ENCODE assay signal across 33 cellular contexts in the genomic region with DNA sequence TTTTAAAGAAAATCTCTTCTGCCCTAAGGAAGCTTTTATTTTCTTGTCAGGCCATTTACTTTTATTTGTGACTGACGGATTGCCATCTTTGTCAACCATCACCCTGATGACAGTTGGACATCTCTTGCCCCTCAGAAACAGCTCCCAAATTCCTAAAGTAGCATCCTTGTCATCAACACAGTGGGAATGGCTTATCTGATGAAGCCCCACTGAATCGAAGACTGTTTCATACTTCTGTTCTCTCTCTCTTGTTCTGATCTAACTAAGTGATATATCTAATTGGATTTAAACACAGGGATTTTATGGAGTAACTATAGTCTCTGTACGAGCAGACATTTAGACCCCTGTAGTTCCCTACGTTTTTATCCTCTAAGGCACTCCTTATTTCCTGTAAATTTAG.
"Had no signal": no experiment of that assay in that cellular context is flagged by ENCODE, and none has a peak within 500 bp of the region (broad histone marks: within the 10 kb centered on the region; RNA-seq: fewer than 3 reads in every experiment).

No MANE protein-coding gene starts in this region.

- H3K4me3 ChIP-seq: adrenal gland, body of pancreas, breast epithelium had no signal

- H3K4me3 Mint-ChIP-seq: activated CD4-positive, alpha-beta memory T cell treated with anti-CD3 and anti-CD28 coated beads, Interleukin-2, amount 10 ng/mL, durations not matched to agents 7 days and 5 days; activated CD4-positive, alpha-beta T cell treated with anti-CD3 and anti-CD28 coated beads for 36 hours; activated CD4-positive, alpha-beta T cell treated with anti-CD3 and anti-CD28 coated beads, Interleukin-2, amount 10 ng/mL, durations not matched to agents 7 days and 5 days; activated CD8-positive, alpha-beta memory T cell treated with anti-CD3 and anti-CD28 coated beads, Interleukin-2, amount 10 ng/mL, durations not matched to agents 7 days and 5 days; activated CD8-positive, alpha-beta T cell treated with anti-CD3 and anti-CD28 coated beads, Interleukin-2, amount 10 ng/mL, durations not matched to agents 7 days and 5 days; activated naive CD4-positive, alpha-beta T cell treated with anti-CD3 and anti-CD28 coated beads for 36 hours; activated naive CD8-positive, alpha-beta T cell treated with anti-CD3 and anti-CD28 coated beads for 36 hours; activated T-cell treated with anti-CD3 and anti-CD28 coated beads, Interleukin-2, amount 50 U/mL, for 24 hours; T-helper 1 cell treated with Interleukin-12 subunit alpha and Interleukin-12 subunit beta and Interleukin-4 antibody, amounts not matched to agents 30 μg/mL and 1 μg/mL, for 36 hours; T-helper 2 cell treated with Interferon-gamma antibody and Interleukin-4, amounts not matched to agents 5 μg/mL and 100 μg/mL, for 36 hours had no signal

- H3K9me3 Mint-ChIP-seq: activated CD4-positive, alpha-beta T cell treated with anti-CD3 and anti-CD28 coated beads, Interleukin-2, amount 10 ng/mL, durations not matched to agents 7 days and 5 days; activated naive CD4-positive, alpha-beta T cell treated with anti-CD3 and anti-CD28 coated beads for 36 hours; activated naive CD8-positive, alpha-beta T cell treated with anti-CD3 and anti-CD28 coated beads for 36 hours; T-helper 1 cell treated with Interleukin-12 subunit alpha and Interleukin-12 subunit beta and Interleukin-4 antibody, amounts not matched to agents 30 μg/mL and 1 μg/mL, for 36 hours; T-helper 2 cell treated with Interferon-gamma antibody and Interleukin-4, amounts not matched to agents 5 μg/mL and 100 μg/mL, for 36 hours had no signal

- H3K36me3 ChIP-seq: adrenal gland, brain microvascular endothelial cell, breast epithelium had no signal

- DNase-seq: activated CD4-positive, alpha-beta memory T cell treated with anti-CD3 and anti-CD28 coated beads, Interleukin-2, amount 10 ng/mL, durations not matched to agents 7 days and 5 days; activated CD4-positive, alpha-beta T cell treated with anti-CD3 and anti-CD28 coated beads for 1 hour; activated CD4-positive, alpha-beta T cell treated with anti-CD3 and anti-CD28 coated beads for 36 hours; activated CD4-positive, alpha-beta T cell treated with anti-CD3 and anti-CD28 coated beads for 48 hours; activated CD4-positive, alpha-beta T cell treated with anti-CD3 and anti-CD28 coated beads, Interleukin-2, amount 10 ng/mL, durations not matched to agents 7 days and 5 days; activated CD4-positive, alpha-beta T cell treated with anti-CD3 and anti-CD28 coated beads, Interleukin-2, amount 50 U/mL, for 48 hours; activated CD4-positive, CD25-positive, alpha-beta regulatory T cell; activated CD8-positive, alpha-beta memory T cell treated with anti-CD3 and anti-CD28 coated beads for 24 hours; activated CD8-positive, alpha-beta memory T cell treated with anti-CD3 and anti-CD28 coated beads, Interleukin-2, amount 10 ng/mL, durations not matched to agents 7 days and 5 days; activated CD8-positive, alpha-beta memory T cell treated with anti-CD3 and anti-CD28 coated beads, Interleukin-2, amount 50 U/mL, for 48 hours; activated CD8-positive, alpha-beta T cell treated with anti-CD3 and anti-CD28 coated beads, Interleukin-2, amount 10 ng/mL, durations not matched to agents 7 days and 5 days; activated effector memory CD4-positive, alpha-beta T cell treated with anti-CD3 and anti-CD28 coated beads, Interleukin-2, amount 50 U/mL, for 16 hours; activated gamma-delta T cell treated with Interleukin-2 at 50 U/mL for 16 hours; activated naive CD4-positive, alpha-beta T cell; activated naive CD4-positive, alpha-beta T cell treated with anti-CD3 and anti-CD28 coated beads for 36 hours; activated naive CD4-positive, alpha-beta T cell treated with anti-CD3 and anti-CD28 coated beads, Interleukin-2, amount 50 U/mL, for 16 hours; activated naive CD8-positive, alpha-beta T cell treated with anti-CD3 and anti-CD28 coated beads for 36 hours; activated T-cell treated with anti-CD3 and anti-CD28 coated beads, Interleukin-2, amount 50 U/mL, for 24 hours; activated T-cell treated with anti-CD3 and anti-CD28 coated beads, Interleukin-2, amount 50 U/mL, for 48 hours; adrenal gland; amniotic stem cell; aorta; body of pancreas; brain microvascular endothelial cell; central memory CD4-positive, alpha-beta T cell; T-helper 1 cell; T-helper 2 cell; T-helper 9 cell had no signal

- H3K9me3 ChIP-seq: adrenal gland, body of pancreas, breast epithelium had no signal

- H3K36me3 Mint-ChIP-seq: activated CD8-positive, alpha-beta memory T cell treated with anti-CD3 and anti-CD28 coated beads, Interleukin-2, amount 10 ng/mL, durations not matched to agents 7 days and 5 days; activated naive CD8-positive, alpha-beta T cell treated with anti-CD3 and anti-CD28 coated beads for 36 hours had no signal

- H3K27me3 ChIP-seq: adrenal gland, body of pancreas, brain microvascular endothelial cell, breast epithelium had no signal

- ATAC-seq: activated CD4-positive, alpha-beta T cell treated with anti-CD3 and anti-CD28 coated beads for 36 hours; activated CD4-positive, CD25-positive, alpha-beta regulatory T cell treated with anti-CD3 and anti-CD28 coated beads, Interleukin-2, amount 50 U/mL, for 24 hours; activated CD8-positive, alpha-beta memory T cell treated with anti-CD3 and anti-CD28 coated beads, Interleukin-2, amount 10 ng/mL, durations not matched to agents 7 days and 5 days; activated CD8-positive, alpha-beta T cell treated with anti-CD3 and anti-CD28 coated beads, Interleukin-2, amount 10 ng/mL, durations not matched to agents 7 days and 5 days; activated naive CD4-positive, alpha-beta T cell treated with anti-CD3 and anti-CD28 coated beads, Interleukin-2, amount 50 U/mL, for 72 hours; body of pancreas had no signal

- H3K4me1 Mint-ChIP-seq: activated CD4-positive, alpha-beta memory T cell treated with anti-CD3 and anti-CD28 coated beads, Interleukin-2, amount 10 ng/mL, durations not matched to agents 7 days and 5 days; activated CD4-positive, alpha-beta T cell treated with anti-CD3 and anti-CD28 coated beads for 36 hours; activated CD4-positive, alpha-beta T cell treated with anti-CD3 and anti-CD28 coated beads, Interleukin-2, amount 10 ng/mL, durations not matched to agents 7 days and 5 days; activated CD8-positive, alpha-beta memory T cell treated with anti-CD3 and anti-CD28 coated beads, Interleukin-2, amount 10 ng/mL, durations not matched to agents 7 days and 5 days; activated naive CD8-positive, alpha-beta T cell treated with anti-CD3 and anti-CD28 coated beads for 36 hours had no signal

- H3K4me1 ChIP-seq: adrenal gland, body of pancreas, breast epithelium had no signal

- H3K27ac ChIP-seq: adrenal gland, body of pancreas, brain microvascular endothelial cell, breast epithelium had no signal

- H3K27me3 Mint-ChIP-seq: activated CD4-positive, alpha-beta memory T cell treated with anti-CD3 and anti-CD28 coated beads, Interleukin-2, amount 10 ng/mL, durations not matched to agents 7 days and 5 days; activated CD4-positive, alpha-beta T cell treated with anti-CD3 and anti-CD28 coated beads for 36 hours; activated CD4-positive, alpha-beta T cell treated with anti-CD3 and anti-CD28 coated beads, Interleukin-2, amount 10 ng/mL, durations not matched to agents 7 days and 5 days; activated CD8-positive, alpha-beta memory T cell treated with anti-CD3 and anti-CD28 coated beads, Interleukin-2, amount 10 ng/mL, durations not matched to agents 7 days and 5 days; activated naive CD8-positive, alpha-beta T cell treated with anti-CD3 and anti-CD28 coated beads for 36 hours; activated T-cell treated with anti-CD3 and anti-CD28 coated beads, Interleukin-2, amount 50 U/mL, for 24 hours had no signal

- H3K27ac Mint-ChIP-seq: activated CD4-positive, alpha-beta memory T cell treated with anti-CD3 and anti-CD28 coated beads, Interleukin-2, amount 10 ng/mL, durations not matched to agents 7 days and 5 days; activated CD4-positive, alpha-beta T cell treated with anti-CD3 and anti-CD28 coated beads for 36 hours; activated CD4-positive, alpha-beta T cell treated with anti-CD3 and anti-CD28 coated beads, Interleukin-2, amount 10 ng/mL, durations not matched to agents 7 days and 5 days; activated CD8-positive, alpha-beta memory T cell treated with anti-CD3 and anti-CD28 coated beads, Interleukin-2, amount 10 ng/mL, durations not matched to agents 7 days and 5 days; activated CD8-positive, alpha-beta T cell treated with anti-CD3 and anti-CD28 coated beads, Interleukin-2, amount 10 ng/mL, durations not matched to agents 7 days and 5 days; activated naive CD4-positive, alpha-beta T cell treated with anti-CD3 and anti-CD28 coated beads for 36 hours; activated naive CD4-positive, alpha-beta T cell treated with anti-CD3 and anti-CD28 coated beads, Interleukin-2, amount 50 U/mL, for 72 hours; activated naive CD8-positive, alpha-beta T cell treated with anti-CD3 and anti-CD28 coated beads for 36 hours; activated T-cell treated with anti-CD3 and anti-CD28 coated beads, Interleukin-2, amount 50 U/mL, for 24 hours; T-helper 1 cell treated with Interleukin-12 subunit alpha and Interleukin-12 subunit beta and Interleukin-4 antibody, amounts not matched to agents 30 μg/mL and 1 μg/mL, for 36 hours; T-helper 2 cell treated with Interferon-gamma antibody and Interleukin-4, amounts not matched to agents 5 μg/mL and 100 μg/mL, for 36 hours had no signal
